ENCODE assay signal across 11 cellular contexts in the genomic region with DNA sequence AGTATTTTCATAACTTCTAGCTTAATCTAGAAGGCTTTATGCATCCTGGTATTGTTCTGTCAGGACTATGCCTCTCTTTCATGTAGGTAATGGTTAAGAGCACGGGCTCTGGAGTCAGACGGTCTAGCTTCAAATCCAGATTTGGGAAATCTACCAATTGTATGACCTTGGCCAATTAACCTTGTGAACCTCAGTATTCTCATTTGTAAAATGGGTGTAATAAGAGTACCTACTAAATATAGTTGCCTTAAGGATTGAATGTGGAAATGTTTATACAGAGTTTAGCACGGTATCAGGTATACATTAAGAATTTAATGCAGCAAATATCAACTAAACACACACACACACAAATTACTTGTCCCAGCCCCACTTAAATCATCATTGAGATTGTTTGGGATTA.
"Had no signal": no experiment of that assay in that cellular context is flagged by ENCODE, and none has a peak within 500 bp of the region (broad histone marks: within the 10 kb centered on the region; RNA-seq: fewer than 3 reads in every experiment).

No MANE protein-coding gene starts in this region.

- H3K36me3 Mint-ChIP-seq: activated naive CD4-positive, alpha-beta T cell treated with anti-CD3 and anti-CD28 coated beads, Interleukin-2, amount 50 U/mL, for 24 hours; stimulated activated effector memory CD8-positive, alpha-beta T cell treated with anti-CD3 and anti-CD28 coated beads, Interleukin-12 subunit alpha, Interleukin-12 subunit beta, amount 100 ng/mL, for 72 hours had no signal

- H3K4me3 ChIP-seq: ovary, skin epidermis, transverse colon had no signal

- H3K27ac ChIP-seq: ovary, transverse colon had no signal

- DNase-seq: activated CD4-positive, alpha-beta T cell treated with anti-CD3 and anti-CD28 coated beads, Interleukin-2, amount 10 ng/mL, durations not matched to agents 7 days and 5 days; activated CD4-positive, CD25-positive, alpha-beta regulatory T cell; activated effector memory CD4-positive, alpha-beta T cell treated with Interleukin-2 at 50 U/mL for 16 hours; effector memory CD8-positive, alpha-beta T cell; ovary; T-helper 2 cell; transverse colon had no signal

- H3K27ac Mint-ChIP-seq: activated CD4-positive, alpha-beta T cell treated with anti-CD3 and anti-CD28 coated beads, Interleukin-2, amount 10 ng/mL, durations not matched to agents 7 days and 5 days; activated naive CD4-positive, alpha-beta T cell treated with anti-CD3 and anti-CD28 coated beads, Interleukin-2, amount 50 U/mL, for 24 hours; effector memory CD8-positive, alpha-beta T cell; memory B cell; stimulated activated effector memory CD8-positive, alpha-beta T cell treated with anti-CD3 and anti-CD28 coated beads, Interleukin-12 subunit alpha, Interleukin-12 subunit beta, amount 100 ng/mL, for 72 hours had no signal

- H3K4me3 Mint-ChIP-seq: activated CD4-positive, alpha-beta T cell treated with anti-CD3 and anti-CD28 coated beads, Interleukin-2, amount 10 ng/mL, durations not matched to agents 7 days and 5 days; activated naive CD4-positive, alpha-beta T cell treated with anti-CD3 and anti-CD28 coated beads, Interleukin-2, amount 50 U/mL, for 24 hours; effector memory CD8-positive, alpha-beta T cell; memory B cell; stimulated activated effector memory CD8-positive, alpha-beta T cell treated with anti-CD3 and anti-CD28 coated beads, Interleukin-12 subunit alpha, Interleukin-12 subunit beta, amount 100 ng/mL, for 72 hours had no signal

- H3K4me1 ChIP-seq: transverse colon had no signal

- H3K27me3 ChIP-seq: ovary, transverse colon had no signal

- H3K36me3 ChIP-seq: ovary, transverse colon had no signal

- H3K9me3 Mint-ChIP-seq: activated CD4-positive, alpha-beta T cell treated with anti-CD3 and anti-CD28 coated beads, Interleukin-2, amount 10 ng/mL, durations not matched to agents 7 days and 5 days; activated naive CD4-positive, alpha-beta T cell treated with anti-CD3 and anti-CD28 coated beads, Interleukin-2, amount 50 U/mL, for 24 hours; effector memory CD8-positive, alpha-beta T cell; stimulated activated effector memory CD8-positive, alpha-beta T cell treated with anti-CD3 and anti-CD28 coated beads, Interleukin-12 subunit alpha, Interleukin-12 subunit beta, amount 100 ng/mL, for 72 hours had no signal

- H3K9me3 ChIP-seq: ovary, transverse colon had no signal

- H3K4me1 Mint-ChIP-seq: activated CD4-positive, alpha-beta T cell treated with anti-CD3 and anti-CD28 coated beads, Interleukin-2, amount 10 ng/mL, durations not matched to agents 7 days and 5 days; activated naive CD4-positive, alpha-beta T cell treated with anti-CD3 and anti-CD28 coated beads, Interleukin-2, amount 50 U/mL, for 24 hours; memory B cell; stimulated activated effector memory CD8-positive, alpha-beta T cell treated with anti-CD3 and anti-CD28 coated beads, Interleukin-12 subunit alpha, Interleukin-12 subunit beta, amount 100 ng/mL, for 72 hours had no signal

- ATAC-seq: effector memory CD8-positive, alpha-beta T cell; stimulated activated effector memory CD8-positive, alpha-beta T cell treated with anti-CD3 and anti-CD28 coated beads, Interleukin-12 subunit alpha, Interleukin-12 subunit beta, amount 100 ng/mL, for 72 hours had no signal
